In the genomic region with DNA sequence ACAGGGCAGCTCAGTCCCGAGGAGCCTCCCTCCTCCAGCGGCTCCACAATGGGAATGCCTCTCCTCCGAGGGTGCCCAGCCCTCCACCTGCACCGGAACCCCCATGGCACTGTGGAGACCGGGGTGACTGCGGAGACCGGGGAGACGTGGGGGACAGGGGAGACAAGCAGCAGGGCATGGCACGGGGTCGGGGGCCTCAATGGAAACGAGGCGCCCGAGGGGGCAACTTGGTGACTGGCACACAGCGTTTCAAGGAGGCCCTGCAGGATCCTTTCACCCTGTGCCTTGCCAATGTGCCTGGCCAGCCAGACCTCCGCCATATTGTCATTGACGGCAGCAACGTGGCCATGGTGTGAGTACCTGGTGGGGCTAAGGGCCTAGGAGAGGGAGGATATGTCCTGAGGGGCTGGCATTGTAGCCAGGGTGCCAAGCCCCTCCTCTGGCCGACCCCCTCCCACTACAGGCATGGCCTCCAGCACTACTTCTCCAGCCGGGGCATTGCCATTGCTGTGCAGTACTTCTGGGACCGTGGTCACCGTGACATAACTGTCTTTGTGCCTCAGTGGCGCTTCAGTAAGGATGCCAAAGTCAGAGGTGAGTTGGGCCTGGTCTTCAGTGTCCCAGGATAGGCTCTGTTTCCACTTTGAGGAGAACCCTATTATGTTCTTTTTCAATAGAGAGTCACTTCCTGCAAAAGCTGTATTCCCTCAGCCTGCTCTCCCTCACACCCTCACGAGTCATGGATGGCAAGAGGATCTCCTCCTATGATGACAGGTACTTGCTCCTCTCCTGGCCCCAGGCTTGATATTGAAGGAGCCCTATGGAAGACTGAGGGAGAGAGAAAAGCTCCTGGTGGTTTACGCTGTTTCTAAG, we compare ENCODE assay signal across 8 cellular contexts. TPM values are rescaled to one million over a fixed set of nuclear protein-coding genes. Genes with fewer than 3 reads are reported as not detected.
DNase-seq lines count a peak whose midpoint lies in the region; ATAC-seq and TF ChIP-seq lines count a peak whose summit lies in the region.

No MANE protein-coding gene starts in this region.

- H2BK5ac ChIP-seq in trophoblast cell (ENCODE audit: low read depth, low read length, poor library complexity) = no peak overlapping the region

- no peak overlapping the region for H3K14ac ChIP-seq in trophoblast cell (ENCODE audit: low read length)

- H3K4me2 ChIP-seq in MM.1S (ENCODE audit: low read depth, low read length) (peak overlapping the region; percentile 92; the same call in 1 of the 2 replicates), trophoblast cell (ENCODE audit: low read length) (no peak overlapping the region)

- H3K23ac ChIP-seq in trophoblast cell (ENCODE audit: low read length) = no peak overlapping the region

- no peak overlapping the region for H2BK120ac ChIP-seq in trophoblast cell (ENCODE audit: insufficient read depth, low read length, poor library complexity)

- peaks cover 12% of the 10 kb centered on the region for H3K79me1 ChIP-seq in trophoblast cell (ENCODE audit: low read length)

- no peak overlapping the region for H3K4ac ChIP-seq in trophoblast cell (ENCODE audit: low read depth, low read length)

- H3K9me3 ChIP-seq in CD4-positive, alpha-beta T cell (ENCODE audit: control insufficient read depth, low read length) = no peaks in the 10 kb centered on the region
- H3K9me3 ChIP-seq in MM.1S (replicated peaks; ENCODE audit: insufficient read depth, low read length) = no peaks in the 10 kb centered on the region
- no peaks in the 10 kb centered on the region for H3K9me3 ChIP-seq in esophagus muscularis mucosa
- H3K9me3 ChIP-seq in trophoblast cell (ENCODE audit: insufficient read depth, low read depth, low read length) = no peaks in the 10 kb centered on the region

- no peaks in the 10 kb centered on the region for H3K9me3 Mint-ChIP-seq in CD4-positive, alpha-beta T cell

- H3K79me2 ChIP-seq in MM.1S (ENCODE audit: low read length) = peaks cover 23% of the 10 kb centered on the region
- peaks cover 7% of the 10 kb centered on the region for H3K79me2 ChIP-seq in trophoblast cell (ENCODE audit: control insufficient read depth, insufficient read depth, low read length, poor library complexity)

- no peak for ATAC-seq in CD4-positive, alpha-beta T cell (ENCODE audit: poor library complexity)
- ATAC-seq in HG02840 (IDR thresholded peaks at IDR 0.05; ENCODE audit: low FRiP score, unreplicated experiment) (no peak), HG02759 (IDR thresholded peaks at IDR 0.05; ENCODE audit: unreplicated experiment) (no peak)

- no peak overlapping the region for H4K91ac ChIP-seq in trophoblast cell (ENCODE audit: low read depth, low read length)

- H3K27ac Mint-ChIP-seq in CD4-positive, alpha-beta T cell = peak overlapping the region; percentile 97

- TF ChIP-seq POLR2A in esophagus muscularis mucosa (IDR thresholded peaks at IDR 0.05; ENCODE audit: low read depth) = no peak

- H2AK5ac ChIP-seq in trophoblast cell (ENCODE audit: low read length) = no peak overlapping the region

- intact Hi-C loops in CD4-positive, alpha-beta T cell (cut with DNase I, micrococcal nuclease) = loop anchor here in 1 of 2 experiments (2.0 to 10.0 kb wide), 3 partner anchors 66 to 318 kb away; partner anchors contain the start of genes DCAF11, MDP1 and NRL
- intact Hi-C loops in esophagus muscularis mucosa (cut with DNase I) = loop anchor here (5.0 to 10.0 kb wide), 2 partner anchors 35 to 288 kb away; partner anchors contain the start of genes EMC9, NYNRIN, PSME2 and RNF31

- H3K9me2 ChIP-seq in MM.1S (replicated peaks; ENCODE audit: insufficient read depth, low read length) = no peaks in the 10 kb centered on the region

- H3F3A ChIP-seq in MM.1S (ENCODE audit: insufficient read depth, low read length) = peaks cover 14% of the 10 kb centered on the region

- H3K9ac ChIP-seq in MM.1S (ENCODE audit: low read length) (no peak overlapping the region; the same call in 1 of the 2 replicates), trophoblast cell (ENCODE audit: low read length) (no peak overlapping the region)

- H3K18ac ChIP-seq in trophoblast cell (ENCODE audit: low read length) = peak overlapping the region; percentile 3

- H2AFZ ChIP-seq in MM.1S (ENCODE audit: low read length) (no peak overlapping the region), trophoblast cell (ENCODE audit: insufficient read depth, low read length, poor library complexity) (no peak overlapping the region)

- H3K4me1 ChIP-seq in MM.1S (ENCODE audit: low read length) (peaks cover 10% of the 10 kb centered on the region; the same call in 1 of the 2 replicates), esophagus muscularis mucosa (peaks cover 54 to 69% (median 59%) of the 10 kb centered on the region in 4 donors), trophoblast cell (ENCODE audit: control insufficient read depth in 1 of 2, insufficient read depth in 2 of 2, low read length in 2 of 2) (peaks cover 10 to 18% of the 10 kb centered on the region in 2 experiments)

- H3K4me3 ChIP-seq in MM.1S (ENCODE audit: low read length) = no peak overlapping the region
- peak overlapping the region; percentile 66 to 87 (median 70) for H3K4me3 ChIP-seq in esophagus muscularis mucosa
- H3K4me3 ChIP-seq in trophoblast cell (ENCODE audit: low read depth, low read length) = no peak overlapping the region

- DNase-seq in CD4-positive, alpha-beta T cell = no peak
- no peak for DNase-seq in MM.1S
- DNase-seq in esophagus muscularis mucosa (ENCODE audit: extremely low spot score) = peak; percentile 64
- DNase-seq in trophoblast cell = no peak
- no peak for DNase-seq in Kasumi-1 (lab: John Stamatoyannopoulos, UW)
- no peak for DNase-seq in DMS 273 (lab: John Stamatoyannopoulos, UW; ENCODE audit: unreplicated experiment)

- H3K36me3 Mint-ChIP-seq in CD4-positive, alpha-beta T cell (ENCODE audit: low read depth) = peaks cover 64% of the 10 kb centered on the region

- POLR2A ChIA-PET in CD4-positive, alpha-beta T cell (lab: Charles Lee) = interaction anchor here (1.0 to 10.8 kb wide), 16 partner anchors 9 to 381 kb away, joined by 3 to 270 read pairs (median 14); partner anchors contain the start of genes ADCY4, CARMIL3, CHMP4A and CIDEB

- no peak for TF ChIP-seq EP300 in esophagus muscularis mucosa (IDR thresholded peaks at IDR 0.05)

- no peak overlapping the region for H4K12ac ChIP-seq in trophoblast cell (ENCODE audit: low read depth, low read length)

- peaks cover 66% of the 10 kb centered on the region for H3K4me1 Mint-ChIP-seq in CD4-positive, alpha-beta T cell (ENCODE audit: low read depth)

- no peaks in the 10 kb centered on the region for H3K27me3 ChIP-seq in CD4-positive, alpha-beta T cell (ENCODE audit: control insufficient read depth, insufficient read depth, low read length)
- H3K27me3 ChIP-seq in MM.1S (replicated peaks; ENCODE audit: insufficient read depth, low read length) = no peaks in the 10 kb centered on the region
- H3K27me3 ChIP-seq in esophagus muscularis mucosa = no peaks in the 10 kb centered on the region
- no peaks in the 10 kb centered on the region for H3K27me3 ChIP-seq in trophoblast cell (ENCODE audit: insufficient read depth, low read length)

- no peak for TF ChIP-seq CTCF in CD4-positive, alpha-beta T cell (IDR thresholded peaks at IDR 0.05)
- TF ChIP-seq CTCF in MM.1S (IDR thresholded peaks at IDR 0.05; ENCODE audit: low read length) (no peak), esophagus muscularis mucosa (IDR thresholded peaks at IDR 0.05) (no peak)

- H2BK12ac ChIP-seq in trophoblast cell (ENCODE audit: low read length) = no peak overlapping the region

- WGBS in esophagus muscularis mucosa = 75% methylated on average over 19 of the region's 24 CpGs
- no CpG with 5 or more reads among the region's 24 CpGs for WGBS in trophoblast cell (ENCODE audit: extremely low coverage, insufficient coverage, insufficient read length)

- H3K36me3 ChIP-seq in MM.1S (replicated peaks; ENCODE audit: insufficient read depth, low read length) (no peaks in the 10 kb centered on the region), esophagus muscularis mucosa (peaks cover 19 to 59% (median 48%) of the 10 kb centered on the region in 4 donors), trophoblast cell (ENCODE audit: control insufficient read depth in 1 of 2, insufficient read depth in 2 of 2, low read length in 2 of 2) (peaks cover 24 to 30% of the 10 kb centered on the region in 2 experiments)

- no peaks in the 10 kb centered on the region for H3K27me3 Mint-ChIP-seq in CD4-positive, alpha-beta T cell

- no peaks in the 10 kb centered on the region for H4K20me1 ChIP-seq in MM.1S (ENCODE audit: insufficient read depth, low read length)

- H3K4me3 Mint-ChIP-seq in CD4-positive, alpha-beta T cell = peak overlapping the region; percentile 34

- no peak overlapping the region for H4K8ac ChIP-seq in trophoblast cell (ENCODE audit: low read depth, low read length)

- CTCF ChIA-PET in CD4-positive, alpha-beta T cell (lab: Charles Lee) = interaction anchor here (1.0 to 3.3 kb wide), 16 partner anchors 9 to 190 kb away, joined by 3 to 89 read pairs (median 7); partner anchors contain the start of genes ADCY4, CIDEB, DHRS1 and LTB4R

- no peak overlapping the region for H3K27ac ChIP-seq in CD4-positive, alpha-beta T cell (ENCODE audit: low read depth, low read length)
- no peak overlapping the region for H3K27ac ChIP-seq in MM.1S (ENCODE audit: low read length)
- H3K27ac ChIP-seq in esophagus muscularis mucosa (replicated peaks in 1 of 4) = peak overlapping the region; percentile 2 to 98 (median 92)
- no peak overlapping the region for H3K27ac ChIP-seq in trophoblast cell (ENCODE audit: low read depth, low read length)

RNA-seq across cellular contexts. Expression of gene KHNYN, which starts 2.7 kb away (rescaled TPM):
- 100 to 1,000 TPM; 170 to 173 TPM for total RNA-seq in CD4-positive, alpha-beta T cell
- 10 to 100 TPM; 46.5 to 75.8 (median 58.4) TPM for total RNA-seq in esophagus muscularis mucosa
- polyA plus RNA-seq in trophoblast cell (2013) = 24.7 and 26.0 TPM in 2 replicates

RNA-seq across cellular contexts. Expression of gene CBLN3, which starts 3.0 kb away (rescaled TPM):
- 1 to 10 TPM; 1.6 to 1.7 TPM for total RNA-seq in CD4-positive, alpha-beta T cell
- total RNA-seq in esophagus muscularis mucosa = 1 to 10 TPM; 1.2 to 2.2 (median 1.9) TPM
- 0.46 and 0.67 TPM in 2 replicates for polyA plus RNA-seq in trophoblast cell (2013)

RNA-seq across cellular contexts. Expression of gene SDR39U1, which starts 10.1 kb away (rescaled TPM):
- 10 to 100 TPM; 71.7 to 74.7 TPM for total RNA-seq in CD4-positive, alpha-beta T cell
- 10 to 100 TPM; 23.9 to 48.6 (median 33.5) TPM for total RNA-seq in esophagus muscularis mucosa
- 25.9 and 26.1 TPM in 2 replicates for polyA plus RNA-seq in trophoblast cell (2013)

RNA-seq across cellular contexts. Expression of gene NYNRIN, which starts 33.7 kb away (rescaled TPM):
- under 1 TPM; 0.08 to 0.25 TPM for total RNA-seq in CD4-positive, alpha-beta T cell
- 10 to 100 TPM in 3 of 4 donors, 1 to 10 TPM in 1; 8.0 to 21.2 (median 13.4) TPM for total RNA-seq in esophagus muscularis mucosa
- polyA plus RNA-seq in trophoblast cell (2013) = 28.6 and 29.2 TPM in 2 replicates

Comparison
In these comparisons a context has a peak if more than half of its experiments do, and no peak if none do; other contexts are left out.
1. H3K27ac ChIP-seq: peak in esophagus muscularis mucosa (4 of 4); none in CD4-positive, alpha-beta T cell (single experiment), MM.1S (single experiment) and trophoblast cell (single experiment).
2. H3K4me3 ChIP-seq: peak in esophagus muscularis mucosa (4 of 4); none in MM.1S (single experiment) and trophoblast cell (single experiment).